1 cellular context compared by ENCODE assay signal in genomic region chr14:54267172-54267571, GRCh38.
TF ChIP-seq lines count a peak whose summit lies in the region.

No MANE protein-coding gene starts in this region.

TF ChIP-seq in WTC11, 78 proteins besides CTCF, POLR2A, EP300 and RAD21 (continued from another document):
- TF ChIP-seq ZNF532 (CRISPR knock-in tag; IDR thresholded peaks at IDR 0.05; ENCODE audit: borderline replicate concordance) (no peak), JUN (CRISPR knock-in tag; IDR thresholded peaks at IDR 0.05) (no peak), ZNF138 (CRISPR knock-in tag; conservative IDR thresholded peaks at IDR 0.05) (no peak)
